Comparison of ENCODE assay signal across 23 cellular contexts in genomic region chr19:46994141-46994686, GRCh38. TPM values are rescaled to one million over a fixed set of nuclear protein-coding genes. Genes with fewer than 3 reads are reported as not detected.
"Had no signal": no experiment of that assay in that cellular context is flagged by ENCODE, and none has a peak within 500 bp of the region (broad histone marks: within the 10 kb centered on the region; RNA-seq: fewer than 3 reads in every experiment).

No MANE protein-coding gene starts in this region.

- H3K4me3 Mint-ChIP-seq: naive thymus-derived CD4-positive, alpha-beta T cell; nephron progenitor cell; stimulated activated effector memory CD8-positive, alpha-beta T cell treated with anti-CD3 and anti-CD28 coated beads, Interleukin-12 subunit alpha, Interleukin-12 subunit beta, amount 100 ng/mL, for 72 hours had no signal

- H3K9me3 ChIP-seq: colonic mucosa, esophagus squamous epithelium, gastroesophageal sphincter, tibial nerve, upper lobe of right lung, vagina had no signal

- H3K9me3 Mint-ChIP-seq: naive thymus-derived CD4-positive, alpha-beta T cell; nephron progenitor cell; stimulated activated effector memory CD8-positive, alpha-beta T cell treated with anti-CD3 and anti-CD28 coated beads, Interleukin-12 subunit alpha, Interleukin-12 subunit beta, amount 100 ng/mL, for 72 hours had no signal

- H3K27ac ChIP-seq: colonic mucosa, hepatocyte, upper lobe of right lung, vagina had no signal

- H3K27ac Mint-ChIP-seq: nephron progenitor cell; progenitor cell of endocrine pancreas; stimulated activated effector memory CD8-positive, alpha-beta T cell treated with anti-CD3 and anti-CD28 coated beads, Interleukin-12 subunit alpha, Interleukin-12 subunit beta, amount 100 ng/mL, for 72 hours had no signal

- H3K4me3 ChIP-seq: colonic mucosa, esophagus squamous epithelium, gastroesophageal sphincter, hepatocyte, smooth muscle cell, tibial nerve, upper lobe of right lung, vagina had no signal

- H3K27me3 Mint-ChIP-seq: naive thymus-derived CD4-positive, alpha-beta T cell; progenitor cell of endocrine pancreas had no signal

- DNase-seq: cerebellar nuclear complex; colonic mucosa; dermis blood vessel endothelial cell; esophagus squamous epithelium; foreskin fibroblast; glutamatergic neuron; kidney; left colon; mammary epithelial cell; naive thymus-derived CD4-positive, alpha-beta T cell; nephron progenitor cell; stimulated activated CD4-positive, alpha-beta T cell treated with anti-CD3 and anti-CD28 coated beads, Interleukin-4, amount 100 ng/mL, for 1 hour; stimulated activated CD8-positive, alpha-beta memory T cell treated with anti-CD3 and anti-CD28 coated beads, Interleukin-4, amount 100 ng/mL, for 48 hours; stimulated activated naive CD8-positive, alpha-beta T cell treated with anti-CD3 and anti-CD28 coated beads, Interleukin-15, Interleukin-2, amounts not matched to agents 100 U/mL and 50 U/mL, for 24 hours; upper lobe of right lung had no signal

- ATAC-seq: gastroesophageal sphincter; left colon; naive thymus-derived CD4-positive, alpha-beta T cell; stimulated activated effector memory CD8-positive, alpha-beta T cell treated with anti-CD3 and anti-CD28 coated beads, Interleukin-12 subunit alpha, Interleukin-12 subunit beta, amount 100 ng/mL, for 72 hours; stimulated activated naive CD8-positive, alpha-beta T cell treated with anti-CD3 and anti-CD28 coated beads, Interleukin-15, Interleukin-2, amounts not matched to agents 100 U/mL and 50 U/mL, for 24 hours; upper lobe of right lung had no signal

- H3K27me3 ChIP-seq: colonic mucosa, esophagus squamous epithelium, gastroesophageal sphincter, hepatocyte, tibial nerve, upper lobe of right lung, vagina had no signal

- H3K4me1 ChIP-seq: colonic mucosa had no signal

RNA-seq across cellular contexts. Expression of gene NPAS1, which starts 25.4 kb away (rescaled TPM):
- total RNA-seq: mesenteric fat pad had no signal
